8 cellular contexts compared by ENCODE assay signal in genomic region chr18:22346342-22346967, GRCh38.
DNase-seq lines count a peak whose midpoint lies in the region; TF ChIP-seq lines count a peak whose summit lies in the region.

No MANE protein-coding gene starts in this region.

- TF ChIP-seq CTCF in smooth muscle cell (IDR thresholded peaks at IDR 0.05; ENCODE audit: borderline replicate concordance, insufficient read depth, poor library complexity, severe bottlenecking) = no peak

- peaks cover 20% of the 10 kb centered on the region for H3F3A ChIP-seq in smooth muscle cell (ENCODE audit: low read depth)

- no peaks in the 10 kb centered on the region for H4K20me1 ChIP-seq in smooth muscle cell (ENCODE audit: low read depth)

- H3K4me2 ChIP-seq in smooth muscle cell = peak overlapping the region; percentile 82

- H3K4me1 ChIP-seq in iPS-20b (ENCODE audit: insufficient read depth, low read length) (peaks cover 7% of the 10 kb centered on the region), smooth muscle cell (ENCODE audit: low read depth) (peaks cover 6% of the 10 kb centered on the region)

- H3K27me3 ChIP-seq in iPS-20b (ENCODE audit: insufficient read depth, low read length) (peaks cover 82% of the 10 kb centered on the region), smooth muscle cell (ENCODE audit: low read depth) (no peaks in the 10 kb centered on the region)

- no peaks in the 10 kb centered on the region for H3K9me3 ChIP-seq in iPS-20b (ENCODE audit: insufficient read depth, low read depth, low read length)
- H3K9me3 ChIP-seq in smooth muscle cell (replicated peaks; ENCODE audit: low read depth) = no peaks in the 10 kb centered on the region

- H2AFZ ChIP-seq in smooth muscle cell (ENCODE audit: low read depth) = no peak overlapping the region

- 17 to 53% (median 31%) methylated on average over 2 of the region's 2 CpGs for WGBS in adipose tissue, 3 donors
- WGBS in smooth muscle cell (ENCODE audit: low lambda C conversion rate) = 53% methylated on average over 2 of the region's 2 CpGs

- H3K79me2 ChIP-seq in smooth muscle cell (ENCODE audit: low read depth) = no peaks in the 10 kb centered on the region

- TF ChIP-seq POLR2A in erythroblast (IDR thresholded peaks at IDR 0.05; ENCODE audit: low read length) = no peak

- H3K4me3 ChIP-seq in iPS-20b (ENCODE audit: low read length) (peak overlapping the region; percentile 38; the same call in 1 of the 2 replicates), smooth muscle cell (peak overlapping the region; percentile 57)

- no peaks in the 10 kb centered on the region for H3K36me3 ChIP-seq in iPS-20b (ENCODE audit: insufficient read depth, low read depth, low read length)
- no peaks in the 10 kb centered on the region for H3K36me3 ChIP-seq in smooth muscle cell (ENCODE audit: low read depth)

- DNase-seq in HT1080 (ENCODE audit: low read depth) (peak; percentile 42), smooth muscle cell (lab: John Stamatoyannopoulos, UW; ENCODE audit: unreplicated experiment) (no peak), erythroblast (lab: John Stamatoyannopoulos, UW) (no peak), NCI-H1436 treated with DMSO at 0.1 percent for 48 hours (lab: John Stamatoyannopoulos, UW) (no peak), HuH-7 (ENCODE audit: low spot score) (no peak), NOMO-1 (lab: John Stamatoyannopoulos, UW; ENCODE audit: unreplicated experiment in 2 of 2) (no peak)

- peak overlapping the region; percentile 17 for H3K27ac ChIP-seq in adipose tissue (ENCODE audit: low read depth, low read length)
- no peak overlapping the region for H3K27ac ChIP-seq in iPS-20b (ENCODE audit: low read length)
- H3K27ac ChIP-seq in smooth muscle cell (ENCODE audit: low read depth) = peak overlapping the region; percentile 92

- H3K9ac ChIP-seq in iPS-20b (ENCODE audit: low read depth, low read length) = no peak overlapping the region
- H3K9ac ChIP-seq in smooth muscle cell (ENCODE audit: low read depth) = peak overlapping the region; percentile 59
